ENCODE assay signal across 20 cellular contexts in the genomic region with DNA sequence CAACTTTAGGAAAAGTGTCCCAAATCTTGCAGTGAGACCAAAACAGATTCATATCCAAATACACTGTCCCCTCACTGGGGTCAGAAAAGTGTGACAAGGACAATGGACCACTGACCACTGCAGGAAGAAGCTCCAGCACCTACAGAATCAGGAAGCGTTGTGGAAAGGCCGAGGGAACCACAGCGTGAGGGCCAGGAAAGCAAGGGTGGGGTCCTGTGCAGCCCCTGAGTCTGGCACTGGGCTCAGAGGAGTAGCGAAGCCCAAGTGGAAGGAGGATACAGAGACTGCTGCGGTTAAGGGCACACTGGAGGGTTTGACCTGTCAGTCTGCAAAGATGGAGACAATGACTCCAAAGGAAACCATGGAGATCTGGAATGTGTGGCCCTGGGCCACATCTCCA.
"Had no signal": no experiment of that assay in that cellular context is flagged by ENCODE, and none has a peak within 500 bp of the region (broad histone marks: within the 10 kb centered on the region; RNA-seq: fewer than 3 reads in every experiment).

No MANE protein-coding gene starts in this region.

- H3K9me3 ChIP-seq: body of pancreas, left lung, SJSA1 had no signal

- ATAC-seq: activated CD8-positive, alpha-beta memory T cell treated with anti-CD3 and anti-CD28 coated beads, Interleukin-2, amount 10 ng/mL, durations not matched to agents 7 days and 5 days; body of pancreas; left lung; naive thymus-derived CD4-positive, alpha-beta T cell had no signal

- H3K4me3 Mint-ChIP-seq: activated CD8-positive, alpha-beta memory T cell treated with anti-CD3 and anti-CD28 coated beads, Interleukin-2, amount 10 ng/mL, durations not matched to agents 7 days and 5 days; type B pancreatic cell had no signal

- H3K36me3 ChIP-seq: left lung, SJSA1 had no signal

- H3K4me3 ChIP-seq: body of pancreas, left lung, SJSA1 had no signal

- H3K36me3 Mint-ChIP-seq: activated CD8-positive, alpha-beta memory T cell treated with anti-CD3 and anti-CD28 coated beads, Interleukin-2, amount 10 ng/mL, durations not matched to agents 7 days and 5 days; naive thymus-derived CD4-positive, alpha-beta T cell; type B pancreatic cell had no signal

- H3K27ac Mint-ChIP-seq: activated CD8-positive, alpha-beta memory T cell treated with anti-CD3 and anti-CD28 coated beads, Interleukin-2, amount 10 ng/mL, durations not matched to agents 7 days and 5 days; type B pancreatic cell had no signal

- H3K4me1 ChIP-seq: left lung had no signal

- H3K9me3 Mint-ChIP-seq: naive thymus-derived CD4-positive, alpha-beta T cell; type B pancreatic cell had no signal

- DNase-seq: activated CD4-positive, alpha-beta T cell treated with anti-CD3 and anti-CD28 coated beads, Interleukin-2, amount 50 U/mL, for 4 hours; activated CD4-positive, CD25-positive, alpha-beta regulatory T cell; activated CD8-positive, alpha-beta memory T cell treated with anti-CD3 and anti-CD28 coated beads, Interleukin-2, amount 10 ng/mL, durations not matched to agents 7 days and 5 days; activated naive CD4-positive, alpha-beta T cell treated with Interleukin-2 at 50 U/mL for 16 hours; activated T-cell treated with anti-CD3 and anti-CD28 coated beads, Interleukin-2, amount 50 U/mL, for 48 hours; amniotic stem cell; body of pancreas; caudate nucleus; effector CD8-positive, alpha-beta T cell; foreskin fibroblast; hypothalamus; kidney; mammary epithelial cell; naive thymus-derived CD4-positive, alpha-beta T cell; retina; stimulated activated CD4-positive, alpha-beta T cell treated with anti-CD3 and anti-CD28 coated beads, Interleukin-2, amount 100 ng/mL, for 48 hours; stimulated activated naive CD4-positive, alpha-beta T cell treated with Interleukin-2 at 50 U/mL for 16 hours had no signal

- H3K27ac ChIP-seq: body of pancreas, left lung, SJSA1 had no signal

- H3K27me3 Mint-ChIP-seq: activated CD8-positive, alpha-beta memory T cell treated with anti-CD3 and anti-CD28 coated beads, Interleukin-2, amount 10 ng/mL, durations not matched to agents 7 days and 5 days had no signal

- H3K27me3 ChIP-seq: body of pancreas, left lung, SJSA1 had no signal
